8 cellular contexts compared by ENCODE assay signal in the genomic region with DNA sequence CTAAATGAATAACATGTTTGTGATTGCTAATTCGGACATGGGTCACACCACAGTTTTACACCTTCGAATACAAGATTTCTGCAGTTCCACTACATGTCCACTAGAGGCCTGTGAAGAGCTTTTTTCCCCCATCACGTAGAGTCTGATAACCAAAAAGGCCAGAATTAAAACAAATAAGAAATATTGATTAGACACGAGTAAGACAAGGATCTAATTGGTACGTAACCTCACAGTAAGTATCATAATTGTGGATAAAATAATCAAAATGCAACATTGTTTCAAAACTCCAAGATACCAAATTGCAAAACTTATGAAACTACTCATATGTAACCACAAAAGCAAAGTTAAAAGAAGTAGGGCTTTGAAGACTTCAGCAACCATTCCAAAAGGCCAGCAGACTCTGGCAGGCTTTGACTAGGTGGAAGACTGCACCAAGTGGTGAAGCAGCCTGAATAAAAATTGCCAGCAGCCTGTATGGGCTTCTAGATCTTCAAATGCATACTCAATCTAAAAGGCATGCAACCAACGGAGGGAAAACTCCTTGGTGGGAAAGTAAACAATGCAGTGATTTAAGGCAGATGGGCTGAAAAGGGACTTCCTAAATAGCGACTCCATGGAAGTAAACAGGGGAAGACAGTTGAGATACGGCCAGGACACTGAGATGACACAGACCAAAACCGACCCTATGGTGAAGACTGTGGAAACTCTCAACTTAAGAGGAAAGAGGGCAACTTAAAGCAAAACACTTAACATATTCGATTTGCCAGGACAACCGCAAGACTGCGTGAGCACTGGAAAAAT. TPM values are rescaled to one million over a fixed set of nuclear protein-coding genes. Genes with fewer than 3 reads are reported as not detected.
A peak's percentile ranks its signal among the peaks of the same experiment; 100 is the strongest.
DNase-seq lines count a peak whose midpoint lies in the region; ATAC-seq and TF ChIP-seq lines count a peak whose summit lies in the region.

No MANE protein-coding gene starts in this region.

- H3K9me3 ChIP-seq in Panc1 (ENCODE audit: control insufficient read depth, insufficient read depth, low read depth, low read length) = no peaks in the 10 kb centered on the region
- peaks cover 14 to 17% of the 10 kb centered on the region in 2 donors for H3K9me3 ChIP-seq in duodenal mucosa (ENCODE audit: control insufficient read depth in 1 of 2, low read length in 2 of 2)
- H3K9me3 ChIP-seq in mesenchymal stem cell (ENCODE audit: control insufficient read depth, low read length) = peaks cover 8% of the 10 kb centered on the region

- H3K36me3 Mint-ChIP-seq in CD14-positive monocyte = peaks cover 0 to 1% of the 10 kb centered on the region in 2 donors

- peak overlapping the region in 3 of 7 donors; percentile 21 to 38 (median 27) for H3K27ac Mint-ChIP-seq in CD14-positive monocyte

- no peak overlapping the region for H4K8ac ChIP-seq in mesenchymal stem cell (ENCODE audit: low read length)

- peak overlapping the region in 1 of 2 experiments; percentile 84 for H3K18ac ChIP-seq in mesenchymal stem cell (ENCODE audit: low read depth in 1 of 2, low read length in 2 of 2)

- H3K4me1 ChIP-seq in Panc1 (ENCODE audit: control insufficient read depth, insufficient read depth, low read length) (peaks cover 17% of the 10 kb centered on the region), duodenal mucosa (ENCODE audit: control insufficient read depth in 1 of 2, insufficient read depth in 2 of 2, low read length in 2 of 2) (peaks cover 7 to 21% of the 10 kb centered on the region in 2 donors), mesenchymal stem cell (ENCODE audit: control insufficient read depth, insufficient read depth, low read depth, low read length) (peaks cover 16% of the 10 kb centered on the region)

- H3K4me2 ChIP-seq in mesenchymal stem cell (ENCODE audit: low read length, poor library complexity, severe bottlenecking) = peak overlapping the region; percentile 14

- H2AFZ ChIP-seq in mesenchymal stem cell (ENCODE audit: low read depth, low read length) = no peak overlapping the region

- in situ Hi-C loops in Panc1 (cut with HindIII; ENCODE audit: low pct_unique_long_range_greater_than_20kb, low sequenced_read_pairs) = no loop called here

- peak; percentile 86 for ATAC-seq in GM18858 (IDR thresholded peaks at IDR 0.05; ENCODE audit: unreplicated experiment)
- peak; percentile 71 for ATAC-seq in HG03571 (IDR thresholded peaks at IDR 0.05; ENCODE audit: unreplicated experiment)
- ATAC-seq in Panc1 = peak; percentile 75; the same call in 1 of the 2 replicates
- ATAC-seq in HG02588 (IDR thresholded peaks at IDR 0.05; ENCODE audit: unreplicated experiment) = no peak
- ATAC-seq in GM21360 (IDR thresholded peaks at IDR 0.05; ENCODE audit: unreplicated experiment) = no peak

- no TSS peak for BruUV-seq in Panc1 (replicated peaks; lab: Mats Ljungman, UMichigan)

- DNase-seq in CD14-positive monocyte (ENCODE audit: low spot score) (no peak), Panc1 (ENCODE audit: low read depth, low spot score) (no peak), mesenchymal stem cell (peak; percentile 96)

- H3K9ac ChIP-seq in duodenal mucosa (ENCODE audit: low read depth in 1 of 2, low read length in 2 of 2) (no peak overlapping the region), mesenchymal stem cell (ENCODE audit: low read length) (peak overlapping the region; percentile 73)

- peaks cover 12% of the 10 kb centered on the region for H3K4me1 Mint-ChIP-seq in CD14-positive monocyte

- H3K27ac ChIP-seq in Panc1 (ENCODE audit: low read length) = peak overlapping the region; percentile 35
- peak overlapping the region; percentile 47 for H3K27ac ChIP-seq in duodenal mucosa (ENCODE audit: low read depth, low read length)
- H3K27ac ChIP-seq in mesenchymal stem cell (ENCODE audit: low read length, poor library complexity, severe bottlenecking) = peak overlapping the region; percentile 85

- no peak overlapping the region for H2BK5ac ChIP-seq in mesenchymal stem cell (ENCODE audit: low read depth, low read length, poor library complexity, severe bottlenecking)

- H3K27me3 Mint-ChIP-seq in CD14-positive monocyte (ENCODE audit: low read depth in 3 of 3) = peaks cover 0 to 4% (median 0%) of the 10 kb centered on the region in 3 donors

- no peak overlapping the region for H4K91ac ChIP-seq in mesenchymal stem cell (ENCODE audit: low read length)

- no peak overlapping the region for H3K14ac ChIP-seq in mesenchymal stem cell (ENCODE audit: low read length in 2 of 2)

- H2BK12ac ChIP-seq in mesenchymal stem cell (ENCODE audit: low read length in 2 of 2) = no peak overlapping the region

- H3K4ac ChIP-seq in mesenchymal stem cell (ENCODE audit: low read depth in 1 of 2, low read length in 2 of 2) = no peak overlapping the region

- H3K23ac ChIP-seq in mesenchymal stem cell (ENCODE audit: low read length in 2 of 2) = no peak overlapping the region

- under 1% methylated on average over 7 of the region's 12 CpGs for WGBS in mesenchymal stem cell

- H3K27me3 ChIP-seq in Panc1 (ENCODE audit: control insufficient read depth, insufficient read depth, low read length) (no peaks in the 10 kb centered on the region), duodenal mucosa (ENCODE audit: control insufficient read depth in 1 of 2, insufficient read depth in 2 of 2, low read length in 2 of 2) (no peaks in the 10 kb centered on the region), mesenchymal stem cell (ENCODE audit: control insufficient read depth in 1 of 2, insufficient read depth in 1 of 2, low read length in 2 of 2) (no peaks in the 10 kb centered on the region)

- H2BK120ac ChIP-seq in mesenchymal stem cell (ENCODE audit: low read depth, low read length) = no peak overlapping the region

- H3K4me3 Mint-ChIP-seq in CD14-positive monocyte = peak overlapping the region in 1 of 2 donors; percentile 64

- H2AK5ac ChIP-seq in mesenchymal stem cell (ENCODE audit: low read length, severe bottlenecking) = peak overlapping the region; percentile 90

- peaks cover 28% of the 10 kb centered on the region for H3K79me1 ChIP-seq in mesenchymal stem cell (replicated peaks; ENCODE audit: low read length, poor library complexity, severe bottlenecking)

- POLR2A ChIA-PET in Panc1 (lab: Charles Lee) = no interaction called here

- CTCF ChIA-PET in Panc1 (lab: Charles Lee) = no interaction called here

- H2BK15ac ChIP-seq in mesenchymal stem cell (ENCODE audit: low read depth, poor library complexity, severe bottlenecking) = no peak overlapping the region

- no peak overlapping the region for H3K4me3 ChIP-seq in Panc1 (ENCODE audit: low read depth in 2 of 2, low read length in 2 of 2)
- H3K4me3 ChIP-seq in duodenal mucosa (ENCODE audit: low read depth in 1 of 2, low read length in 2 of 2) = no peak overlapping the region
- peak overlapping the region in 1 of 2 experiments; percentile 61 for H3K4me3 ChIP-seq in mesenchymal stem cell (ENCODE audit: insufficient read depth in 1 of 2, low read depth in 1 of 2, low read length in 2 of 2)

- H3K9me3 Mint-ChIP-seq in CD14-positive monocyte = peaks cover 9 to 19% (median 12%) of the 10 kb centered on the region in 7 donors

- no peaks in the 10 kb centered on the region for H3K36me3 ChIP-seq in Panc1 (ENCODE audit: control insufficient read depth, insufficient read depth, low read length)
- peaks cover 6 to 9% of the 10 kb centered on the region in 2 donors for H3K36me3 ChIP-seq in duodenal mucosa (ENCODE audit: control insufficient read depth in 1 of 2, insufficient read depth in 2 of 2, low read length in 2 of 2)
- peaks cover 11 to 12% of the 10 kb centered on the region in 2 experiments for H3K36me3 ChIP-seq in mesenchymal stem cell (ENCODE audit: control insufficient read depth in 1 of 2, insufficient read depth in 2 of 2, low read depth in 1 of 2, low read length in 2 of 2)

- intact Hi-C loops in CD14-positive monocyte (cut with micrococcal nuclease) (loop anchor here in 1 of 2 donors (5.0 kb wide), 1 partner anchor 493 kb away; no protein-coding TSS in a partner anchor), Panc1 (cut with micrococcal nuclease; ENCODE audit: unreplicated experiment) (loop anchor here (5.0 kb wide), 1 partner anchor 313 kb away; no protein-coding TSS in a partner anchor)

- TF ChIP-seq CTCF in CD14-positive monocyte (IDR thresholded peaks at IDR 0.05) (peak; percentile 97), Panc1 (IDR thresholded peaks at IDR 0.05) (peak; percentile 80)

RNA-seq across cellular contexts. Expression of gene STARD13, which starts 56.7 kb away (rescaled TPM):
- under 1 TPM; 0.37 to 0.60 TPM for polyA plus RNA-seq in CD14-positive monocyte
- 6.5 TPM for total RNA-seq in Panc1 (2021; ENCODE audit: unreplicated experiment)
- polyA plus RNA-seq in Panc1 (2012; ENCODE audit: insufficient read length) = 2.8 TPM
- polyA plus RNA-seq in mesenchymal stem cell (2013, experiment 1 of 2) = 16.1 TPM
- polyA plus RNA-seq in mesenchymal stem cell (2013, experiment 2 of 2) = 14.5 TPM

Comparison
In these comparisons a context has a peak if more than half of its experiments do, and no peak if none do; other contexts are left out.
1. ATAC-seq: peak in GM18858 (single experiment), HG03571 (single experiment) and Panc1 (single experiment); none in HG02588 (single experiment) and GM21360 (single experiment).
2. H3K27ac ChIP-seq: peak in every context shown above with its lines; median percentile 85 in mesenchymal stem cell; 47 in duodenal mucosa; 35 in Panc1.